In the genomic region with DNA sequence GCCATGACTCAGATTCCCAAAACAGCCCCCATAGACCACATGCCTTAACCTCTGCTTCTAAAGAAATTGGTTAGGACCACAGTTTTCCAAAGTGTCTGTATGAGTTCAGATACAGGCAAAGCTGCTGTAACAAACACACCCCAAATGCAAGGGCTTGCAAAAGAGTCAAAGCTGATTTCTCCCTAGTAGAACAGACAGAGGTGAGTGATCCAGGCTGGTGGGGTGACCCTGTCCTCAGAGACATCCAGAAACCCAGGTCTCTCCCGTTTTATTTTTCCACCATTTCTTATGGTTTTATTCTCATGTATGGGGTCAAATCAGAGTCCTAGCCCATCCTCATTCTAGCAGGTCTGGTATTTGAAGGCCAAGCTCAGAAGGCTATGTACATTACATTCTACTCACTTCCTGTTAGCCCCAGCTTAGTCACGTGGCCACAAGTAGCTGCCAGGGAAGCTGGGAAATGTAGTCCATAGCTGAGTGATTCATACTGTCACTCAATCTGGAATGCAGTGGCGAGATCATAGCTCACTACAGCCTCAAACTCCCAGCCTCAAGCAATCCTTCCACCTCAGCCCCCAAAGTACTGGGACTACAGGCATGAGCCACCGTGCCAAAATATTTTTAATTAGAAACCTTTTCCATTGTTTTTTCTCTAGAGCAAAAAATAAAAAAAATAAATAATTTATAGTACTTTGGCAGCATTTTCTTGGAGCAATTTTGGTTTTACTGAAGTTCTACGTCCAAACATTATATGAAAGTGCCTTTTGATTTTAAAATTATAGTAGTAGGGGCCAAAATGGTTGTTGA, we compare ENCODE assay signal across 1 cellular context.
A peak's percentile ranks its signal among the peaks of the same experiment; 100 is the strongest.
TF ChIP-seq lines count a peak whose summit lies in the region.

No MANE protein-coding gene starts in this region.

TF ChIP-seq in K562, 482 proteins besides CTCF, POLR2A, EP300 and RAD21 (continued from another document and continues in another):
- no peak for TF ChIP-seq ZKSCAN3 (CRISPR knock-in tag; IDR thresholded peaks at IDR 0.05)
- peak; percentile 97 for TF ChIP-seq RAD51 (IDR thresholded peaks at IDR 0.05; ENCODE audit: borderline replicate concordance, low read depth)
- TF ChIP-seq, protein P1, sequence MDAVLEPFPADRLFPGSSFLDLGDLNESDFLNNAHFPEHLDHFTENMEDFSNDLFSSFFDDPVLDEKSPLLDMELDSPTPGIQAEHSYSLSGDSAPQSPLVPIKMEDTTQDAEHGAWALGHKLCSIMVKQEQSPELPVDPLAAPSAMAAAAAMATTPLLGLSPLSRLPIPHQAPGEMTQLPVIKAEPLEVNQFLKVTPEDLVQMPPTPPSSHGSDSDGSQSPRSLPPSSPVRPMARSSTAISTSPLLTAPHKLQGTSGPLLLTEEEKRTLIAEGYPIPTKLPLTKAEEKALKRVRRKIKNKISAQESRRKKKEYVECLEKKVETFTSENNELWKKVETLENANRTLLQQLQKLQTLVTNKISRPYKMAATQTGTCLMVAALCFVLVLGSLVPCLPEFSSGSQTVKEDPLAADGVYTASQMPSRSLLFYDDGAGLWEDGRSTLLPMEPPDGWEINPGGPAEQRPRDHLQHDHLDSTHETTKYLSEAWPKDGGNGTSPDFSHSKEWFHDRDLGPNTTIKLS (IDR thresholded peaks at IDR 0.05; ENCODE audit: borderline replicate concordance, low read depth) = peak; percentile 56; the same call in 1 of the 2 replicates
- TF ChIP-seq HDAC1 (IDR thresholded peaks at IDR 0.05) = no peak
- TF ChIP-seq ZNF79 (CRISPR knock-in tag; IDR thresholded peaks at IDR 0.05; ENCODE audit: low read depth) = no peak
- no peak for TF ChIP-seq FOS (IDR thresholded peaks at IDR 0.05; ENCODE audit: extremely low read depth, insufficient read length)
- TF ChIP-seq, protein P2, sequence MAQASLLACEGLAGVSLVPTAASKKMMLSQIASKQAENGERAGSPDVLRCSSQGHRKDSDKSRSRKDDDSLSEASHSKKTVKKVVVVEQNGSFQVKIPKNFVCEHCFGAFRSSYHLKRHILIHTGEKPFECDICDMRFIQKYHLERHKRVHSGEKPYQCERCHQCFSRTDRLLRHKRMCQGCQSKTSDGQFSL (CRISPR knock-in tag; IDR thresholded peaks at IDR 0.05) = no peak
- TF ChIP-seq, protein P2 (tag; IDR thresholded peaks at IDR 0.05) = no peak
- peak; percentile 54 for TF ChIP-seq TEAD4 (IDR thresholded peaks at IDR 0.05; ENCODE audit: low read length)
- TF ChIP-seq TEAD4 (CRISPR knock-in tag; IDR thresholded peaks at IDR 0.05; ENCODE audit: borderline replicate concordance) = no peak
- TF ChIP-seq ZFP30 (CRISPR knock-in tag; IDR thresholded peaks at IDR 0.05; ENCODE audit: borderline replicate concordance) = no peak
- TF ChIP-seq, protein P3, sequence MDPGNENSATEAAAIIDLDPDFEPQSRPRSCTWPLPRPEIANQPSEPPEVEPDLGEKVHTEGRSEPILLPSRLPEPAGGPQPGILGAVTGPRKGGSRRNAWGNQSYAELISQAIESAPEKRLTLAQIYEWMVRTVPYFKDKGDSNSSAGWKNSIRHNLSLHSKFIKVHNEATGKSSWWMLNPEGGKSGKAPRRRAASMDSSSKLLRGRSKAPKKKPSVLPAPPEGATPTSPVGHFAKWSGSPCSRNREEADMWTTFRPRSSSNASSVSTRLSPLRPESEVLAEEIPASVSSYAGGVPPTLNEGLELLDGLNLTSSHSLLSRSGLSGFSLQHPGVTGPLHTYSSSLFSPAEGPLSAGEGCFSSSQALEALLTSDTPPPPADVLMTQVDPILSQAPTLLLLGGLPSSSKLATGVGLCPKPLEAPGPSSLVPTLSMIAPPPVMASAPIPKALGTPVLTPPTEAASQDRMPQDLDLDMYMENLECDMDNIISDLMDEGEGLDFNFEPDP (CRISPR knock-in tag; IDR thresholded peaks at IDR 0.05) = no peak
- TF ChIP-seq FOXK2 (conservative IDR thresholded peaks at IDR 0.05 in 1 of 2, IDR thresholded peaks at IDR 0.05 in 1 of 2; ENCODE audit: low read depth in 2 of 2) = peak; percentile 69 to 75; a peak in 3 of 4 replicates
- no peak for TF ChIP-seq CAMTA2 (CRISPR knock-in tag; conservative IDR thresholded peaks at IDR 0.05)
- no peak for TF ChIP-seq SNIP1 (IDR thresholded peaks at IDR 0.05; ENCODE audit: low read depth)
- TF ChIP-seq, protein P4, sequence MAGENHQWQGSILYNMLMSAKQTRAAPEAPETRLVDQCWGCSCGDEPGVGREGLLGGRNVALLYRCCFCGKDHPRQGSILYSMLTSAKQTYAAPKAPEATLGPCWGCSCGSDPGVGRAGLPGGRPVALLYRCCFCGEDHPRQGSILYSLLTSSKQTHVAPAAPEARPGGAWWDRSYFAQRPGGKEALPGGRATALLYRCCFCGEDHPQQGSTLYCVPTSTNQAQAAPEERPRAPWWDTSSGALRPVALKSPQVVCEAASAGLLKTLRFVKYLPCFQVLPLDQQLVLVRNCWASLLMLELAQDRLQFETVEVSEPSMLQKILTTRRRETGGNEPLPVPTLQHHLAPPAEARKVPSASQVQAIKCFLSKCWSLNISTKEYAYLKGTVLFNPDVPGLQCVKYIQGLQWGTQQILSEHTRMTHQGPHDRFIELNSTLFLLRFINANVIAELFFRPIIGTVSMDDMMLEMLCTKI (IDR thresholded peaks at IDR 0.05; ENCODE audit: partially characterized antibody) = no peak
- no peak for TF ChIP-seq NFE2 (IDR thresholded peaks at IDR 0.05; ENCODE audit: low read depth)
- peak; percentile 40; the same call in 1 of the 2 replicates for TF ChIP-seq BHLHE40 (IDR thresholded peaks at IDR 0.05; ENCODE audit: low read length)
- TF ChIP-seq, protein P5, sequence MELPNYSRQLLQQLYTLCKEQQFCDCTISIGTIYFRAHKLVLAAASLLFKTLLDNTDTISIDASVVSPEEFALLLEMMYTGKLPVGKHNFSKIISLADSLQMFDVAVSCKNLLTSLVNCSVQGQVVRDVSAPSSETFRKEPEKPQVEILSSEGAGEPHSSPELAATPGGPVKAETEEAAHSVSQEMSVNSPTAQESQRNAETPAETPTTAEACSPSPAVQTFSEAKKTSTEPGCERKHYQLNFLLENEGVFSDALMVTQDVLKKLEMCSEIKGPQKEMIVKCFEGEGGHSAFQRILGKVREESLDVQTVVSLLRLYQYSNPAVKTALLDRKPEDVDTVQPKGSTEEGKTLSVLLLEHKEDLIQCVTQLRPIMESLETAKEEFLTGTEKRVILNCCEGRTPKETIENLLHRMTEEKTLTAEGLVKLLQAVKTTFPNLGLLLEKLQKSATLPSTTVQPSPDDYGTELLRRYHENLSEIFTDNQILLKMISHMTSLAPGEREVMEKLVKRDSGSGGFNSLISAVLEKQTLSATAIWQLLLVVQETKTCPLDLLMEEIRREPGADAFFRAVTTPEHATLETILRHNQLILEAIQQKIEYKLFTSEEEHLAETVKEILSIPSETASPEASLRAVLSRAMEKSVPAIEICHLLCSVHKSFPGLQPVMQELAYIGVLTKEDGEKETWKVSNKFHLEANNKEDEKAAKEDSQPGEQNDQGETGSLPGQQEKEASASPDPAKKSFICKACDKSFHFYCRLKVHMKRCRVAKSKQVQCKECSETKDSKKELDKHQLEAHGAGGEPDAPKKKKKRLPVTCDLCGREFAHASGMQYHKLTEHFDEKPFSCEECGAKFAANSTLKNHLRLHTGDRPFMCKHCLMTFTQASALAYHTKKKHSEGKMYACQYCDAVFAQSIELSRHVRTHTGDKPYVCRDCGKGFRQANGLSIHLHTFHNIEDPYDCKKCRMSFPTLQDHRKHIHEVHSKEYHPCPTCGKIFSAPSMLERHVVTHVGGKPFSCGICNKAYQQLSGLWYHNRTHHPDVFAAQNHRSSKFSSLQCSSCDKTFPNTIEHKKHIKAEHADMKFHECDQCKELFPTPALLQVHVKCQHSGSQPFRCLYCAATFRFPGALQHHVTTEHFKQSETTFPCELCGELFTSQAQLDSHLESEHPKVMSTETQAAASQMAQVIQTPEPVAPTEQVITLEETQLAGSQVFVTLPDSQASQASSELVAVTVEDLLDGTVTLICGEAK (IDR thresholded peaks at IDR 0.05) = peak; percentile 69
- TF ChIP-seq, protein P5 (CRISPR knock-in tag; IDR thresholded peaks at IDR 0.05) = no peak
- TF ChIP-seq, protein P6, sequence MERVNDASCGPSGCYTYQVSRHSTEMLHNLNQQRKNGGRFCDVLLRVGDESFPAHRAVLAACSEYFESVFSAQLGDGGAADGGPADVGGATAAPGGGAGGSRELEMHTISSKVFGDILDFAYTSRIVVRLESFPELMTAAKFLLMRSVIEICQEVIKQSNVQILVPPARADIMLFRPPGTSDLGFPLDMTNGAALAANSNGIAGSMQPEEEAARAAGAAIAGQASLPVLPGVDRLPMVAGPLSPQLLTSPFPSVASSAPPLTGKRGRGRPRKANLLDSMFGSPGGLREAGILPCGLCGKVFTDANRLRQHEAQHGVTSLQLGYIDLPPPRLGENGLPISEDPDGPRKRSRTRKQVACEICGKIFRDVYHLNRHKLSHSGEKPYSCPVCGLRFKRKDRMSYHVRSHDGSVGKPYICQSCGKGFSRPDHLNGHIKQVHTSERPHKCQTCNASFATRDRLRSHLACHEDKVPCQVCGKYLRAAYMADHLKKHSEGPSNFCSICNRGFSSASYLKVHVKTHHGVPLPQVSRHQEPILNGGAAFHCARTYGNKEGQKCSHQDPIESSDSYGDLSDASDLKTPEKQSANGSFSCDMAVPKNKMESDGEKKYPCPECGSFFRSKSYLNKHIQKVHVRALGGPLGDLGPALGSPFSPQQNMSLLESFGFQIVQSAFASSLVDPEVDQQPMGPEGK (CRISPR knock-in tag; IDR thresholded peaks at IDR 0.05; ENCODE audit: borderline replicate concordance) = no peak
- peak; percentile 81 for TF ChIP-seq FOSL1 (tag; conservative IDR thresholded peaks at IDR 0.05)
- peak; percentile 89 for TF ChIP-seq EHMT2 (IDR thresholded peaks at IDR 0.05)
- TF ChIP-seq, protein P7, sequence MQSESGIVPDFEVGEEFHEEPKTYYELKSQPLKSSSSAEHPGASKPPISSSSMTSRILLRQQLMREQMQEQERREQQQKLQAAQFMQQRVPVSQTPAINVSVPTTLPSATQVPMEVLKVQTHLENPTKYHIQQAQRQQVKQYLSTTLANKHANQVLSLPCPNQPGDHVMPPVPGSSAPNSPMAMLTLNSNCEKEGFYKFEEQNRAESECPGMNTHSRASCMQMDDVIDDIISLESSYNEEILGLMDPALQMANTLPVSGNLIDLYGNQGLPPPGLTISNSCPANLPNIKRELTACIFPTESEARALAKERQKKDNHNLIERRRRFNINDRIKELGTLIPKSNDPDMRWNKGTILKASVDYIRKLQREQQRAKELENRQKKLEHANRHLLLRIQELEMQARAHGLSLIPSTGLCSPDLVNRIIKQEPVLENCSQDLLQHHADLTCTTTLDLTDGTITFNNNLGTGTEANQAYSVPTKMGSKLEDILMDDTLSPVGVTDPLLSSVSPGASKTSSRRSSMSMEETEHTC (IDR thresholded peaks at IDR 0.05) = no peak
- TF ChIP-seq KDM5B (IDR thresholded peaks at IDR 0.05; ENCODE audit: insufficient replicate concordance, low read depth, low read length) = no peak
- peak; percentile 94 for TF ChIP-seq TOE1 (IDR thresholded peaks at IDR 0.05; ENCODE audit: borderline replicate concordance)
- TF ChIP-seq TOE1 (CRISPR knock-in tag; IDR thresholded peaks at IDR 0.05; ENCODE audit: borderline replicate concordance, low read depth) = no peak
- TF ChIP-seq, protein P8, sequence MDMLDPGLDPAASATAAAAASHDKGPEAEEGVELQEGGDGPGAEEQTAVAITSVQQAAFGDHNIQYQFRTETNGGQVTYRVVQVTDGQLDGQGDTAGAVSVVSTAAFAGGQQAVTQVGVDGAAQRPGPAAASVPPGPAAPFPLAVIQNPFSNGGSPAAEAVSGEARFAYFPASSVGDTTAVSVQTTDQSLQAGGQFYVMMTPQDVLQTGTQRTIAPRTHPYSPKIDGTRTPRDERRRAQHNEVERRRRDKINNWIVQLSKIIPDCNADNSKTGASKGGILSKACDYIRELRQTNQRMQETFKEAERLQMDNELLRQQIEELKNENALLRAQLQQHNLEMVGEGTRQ (CRISPR knock-in tag; IDR thresholded peaks at IDR 0.05) = peak; percentile 98
- no peak for TF ChIP-seq MAZ (CRISPR knock-in tag; conservative IDR thresholded peaks at IDR 0.05 in 1 of 2, IDR thresholded peaks at IDR 0.05 in 1 of 2)
- TF ChIP-seq SLC30A9 (CRISPR knock-in tag; IDR thresholded peaks at IDR 0.05) = no peak
- no peak for TF ChIP-seq C11orf30 (IDR thresholded peaks at IDR 0.05; ENCODE audit: low read depth)
- peak in 1 of 2 experiments; percentile 83; a peak in 2 of 4 replicates for TF ChIP-seq FOXA3 (CRISPR knock-in tag; conservative IDR thresholded peaks at IDR 0.05 in 1 of 2, IDR thresholded peaks at IDR 0.05 in 1 of 2)
- TF ChIP-seq, protein P9, sequence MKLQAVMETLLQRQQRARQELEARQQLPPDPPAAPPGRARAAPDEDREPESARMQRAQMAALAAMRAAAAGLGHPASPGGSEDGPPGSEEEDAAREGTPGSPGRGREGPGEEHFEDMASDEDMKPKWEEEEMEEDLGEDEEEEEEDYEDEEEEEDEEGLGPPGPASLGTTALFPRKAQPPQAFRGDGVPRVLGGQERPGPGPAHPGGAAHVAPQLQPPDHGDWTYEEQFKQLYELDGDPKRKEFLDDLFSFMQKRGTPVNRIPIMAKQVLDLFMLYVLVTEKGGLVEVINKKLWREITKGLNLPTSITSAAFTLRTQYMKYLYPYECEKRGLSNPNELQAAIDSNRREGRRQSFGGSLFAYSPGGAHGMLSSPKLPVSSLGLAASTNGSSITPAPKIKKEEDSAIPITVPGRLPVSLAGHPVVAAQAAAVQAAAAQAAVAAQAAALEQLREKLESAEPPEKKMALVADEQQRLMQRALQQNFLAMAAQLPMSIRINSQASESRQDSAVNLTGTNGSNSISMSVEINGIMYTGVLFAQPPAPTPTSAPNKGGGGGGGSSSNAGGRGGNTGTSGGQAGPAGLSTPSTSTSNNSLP (IDR thresholded peaks at IDR 0.05; ENCODE audit: borderline replicate concordance, low read depth, low read length) = no peak
- TF ChIP-seq ZFP36 (IDR thresholded peaks at IDR 0.05; ENCODE audit: low read depth, low read length, partially characterized antibody) = no peak
